8 cellular contexts compared by ENCODE assay signal in the genomic region with DNA sequence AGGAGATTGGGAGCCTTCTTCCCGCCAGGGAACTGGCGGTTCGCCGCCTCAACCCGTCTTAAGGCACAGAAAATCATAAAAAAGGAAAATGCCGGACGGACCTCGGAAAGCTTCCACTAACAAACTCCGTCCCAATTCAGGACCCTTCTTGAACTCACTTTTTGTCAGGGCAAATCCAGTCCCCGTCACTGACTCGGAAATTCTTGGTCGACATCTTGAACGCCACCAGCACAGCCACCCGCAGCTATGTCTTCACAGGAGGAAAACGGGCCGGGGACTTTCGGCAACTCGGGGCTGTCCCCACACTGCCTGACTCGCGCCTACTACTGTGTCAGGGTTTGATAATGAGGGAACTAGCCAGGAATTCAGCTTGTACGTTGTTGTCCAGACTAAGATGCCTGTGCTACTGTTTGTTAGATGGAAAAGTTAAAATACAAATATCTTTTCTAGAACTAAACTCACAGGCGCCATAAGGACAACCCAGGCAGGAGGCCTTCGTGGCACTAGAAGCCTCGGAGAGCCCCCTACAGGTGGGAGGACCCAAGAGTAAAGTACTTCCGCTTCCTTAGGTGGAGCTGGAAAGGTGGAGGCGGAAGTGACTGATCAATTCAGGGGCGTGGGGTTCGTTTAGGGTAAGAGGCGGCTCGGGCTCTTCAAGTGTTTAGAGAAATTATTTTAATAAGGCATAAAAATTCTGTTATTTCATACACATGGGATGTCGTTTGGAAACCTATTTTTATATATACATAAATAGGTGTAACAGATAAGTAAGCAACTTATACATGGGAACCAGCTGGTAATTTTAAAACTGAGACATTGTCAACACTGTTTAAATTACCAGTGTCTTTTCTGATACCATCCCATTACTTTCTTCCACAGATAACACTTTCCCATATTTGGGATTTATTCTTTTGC.
DNase-seq lines count a peak whose midpoint lies in the region; ATAC-seq and TF ChIP-seq lines count a peak whose summit lies in the region.

TSS of gene ZRANB2 (minus strand) at position 254 of the 915 bp plus-strand sequence. CDS start at position 214, 40 bp downstream.

- peaks cover 28% of the 10 kb centered on the region for H3K4me1 Mint-ChIP-seq in nephron
- H3K4me1 Mint-ChIP-seq in stimulated activated naive CD8-positive, alpha-beta T cell treated with anti-CD3 and anti-CD28 coated beads, Interleukin-15, amount 100 ng/mL, for 72 hours = peaks cover 16% of the 10 kb centered on the region

- H3K36me3 ChIP-seq in RWPE2 (ENCODE audit: low read depth) = peaks cover 32% of the 10 kb centered on the region

- ATAC-seq in RWPE2 (ENCODE audit: low read depth) = peak; percentile 96
- peak; percentile 99 for ATAC-seq in stimulated activated naive CD8-positive, alpha-beta T cell treated with anti-CD3 and anti-CD28 coated beads, Interleukin-15, amount 100 ng/mL, for 72 hours

- H3K4me3 ChIP-seq in LNCaP clone FGC (ENCODE audit: low read depth, low read length) = peak within 1 kb of the TSS; percentile 95
- H3K4me3 ChIP-seq in RWPE2 (ENCODE audit: severe bottlenecking) = peak within 1 kb of the TSS; percentile 78
- peak within 1 kb of the TSS; percentile 92 for H3K4me3 ChIP-seq in fibroblast of pulmonary artery (replicated peaks; ENCODE audit: low read depth, low read length)

- H3K27ac Mint-ChIP-seq in nephron = peak within 1 kb of the TSS; percentile 100
- H3K27ac Mint-ChIP-seq in stimulated activated naive CD8-positive, alpha-beta T cell treated with anti-CD3 and anti-CD28 coated beads, Interleukin-15, amount 100 ng/mL, for 72 hours = peak within 1 kb of the TSS; percentile 100

- H3K36me3 Mint-ChIP-seq in nephron (ENCODE audit: low read depth) = peaks cover 14% of the 10 kb centered on the region

- no peaks in the 10 kb centered on the region for H3K27me3 Mint-ChIP-seq in nephron (ENCODE audit: low read depth)
- H3K27me3 Mint-ChIP-seq in stimulated activated naive CD8-positive, alpha-beta T cell treated with anti-CD3 and anti-CD28 coated beads, Interleukin-15, amount 100 ng/mL, for 72 hours = peaks cover 32% of the 10 kb centered on the region

- H3K27ac ChIP-seq in RWPE2 (ENCODE audit: poor library complexity, severe bottlenecking) = peak within 1 kb of the TSS; percentile 63

- TF ChIP-seq CTCF in LNCaP clone FGC (IDR thresholded peaks at IDR 0.05; ENCODE audit: control insufficient read depth, extremely low read depth, insufficient read depth) (peak; percentile 55), RWPE2 (IDR thresholded peaks at IDR 0.05; ENCODE audit: poor library complexity, severe bottlenecking) (peak; percentile 90), fibroblast of pulmonary artery (IDR thresholded peaks at IDR 0.05; ENCODE audit: low read length, missing control alignments) (peak; percentile 72), nephron (IDR thresholded peaks at IDR 0.05; ENCODE audit: unreplicated experiment in 3 of 3) (peak; percentile 6 to 55 (median 39))

- H3K9me3 ChIP-seq in RWPE2 (ENCODE audit: severe bottlenecking) = no peaks in the 10 kb centered on the region

- DNase-seq in EL (peak; percentile 95), GOT3 (lab: John Stamatoyannopoulos, UW) (peak; percentile 81), LNCaP clone FGC (ENCODE audit: low read depth) (peak; percentile 94), RWPE2 (ENCODE audit: low spot score) (peak; percentile 92), fibroblast of pulmonary artery (ENCODE audit: low read depth) (peak; percentile 97)
- peak; percentile 82 for DNase-seq in activated T-helper 9 cell treated with anti-CD3 and anti-CD28 coated beads, Interleukin-2, amount 50 U/mL, for 16 hours (ENCODE audit: low read depth)
- peak; percentile 85 to 92 for DNase-seq in stimulated activated naive CD8-positive, alpha-beta T cell treated with anti-CD3 and anti-CD28 coated beads, Interleukin-15, amount 100 ng/mL, for 72 hours

- no peaks in the 10 kb centered on the region for H3K27me3 ChIP-seq in RWPE2 (ENCODE audit: insufficient read depth, poor library complexity, severe bottlenecking)

- peaks cover 5% of the 10 kb centered on the region for H3K4me1 ChIP-seq in RWPE2 (ENCODE audit: insufficient read depth, poor library complexity, severe bottlenecking)

- H3K9me3 Mint-ChIP-seq in nephron = no peaks in the 10 kb centered on the region
- H3K9me3 Mint-ChIP-seq in stimulated activated naive CD8-positive, alpha-beta T cell treated with anti-CD3 and anti-CD28 coated beads, Interleukin-15, amount 100 ng/mL, for 72 hours = peaks cover 5 to 6% of the 10 kb centered on the region in 2 donors

- peak within 1 kb of the TSS; percentile 95 to 100 (median 98) for H3K4me3 Mint-ChIP-seq in nephron
- H3K4me3 Mint-ChIP-seq in stimulated activated naive CD8-positive, alpha-beta T cell treated with anti-CD3 and anti-CD28 coated beads, Interleukin-15, amount 100 ng/mL, for 72 hours = peak within 1 kb of the TSS; percentile 82 to 89

Comparison
In these comparisons a context has a peak if more than half of its experiments do, and no peak if none do; other contexts are left out.
1. Peak in every context shown above with its lines: DNase-seq, ATAC-seq, H3K4me3 ChIP-seq and H3K27ac ChIP-seq.
2. CTCF ChIP-seq: peak in every context shown above with its lines; median percentile 90 in RWPE2; 72 in fibroblast of pulmonary artery; 55 in LNCaP clone FGC; 39 in nephron.